1 cellular context compared by ENCODE assay signal in genomic region chr13:30370146-30370545, GRCh38.
TF ChIP-seq lines count a peak whose summit lies in the region.

No MANE protein-coding gene starts in this region.

TF ChIP-seq in H1, 55 proteins besides CTCF, POLR2A, EP300 and RAD21 (continued from another document):
- TF ChIP-seq YY1 (IDR thresholded peaks at IDR 0.05; ENCODE audit: low read depth, low read length) (no peak), CEBPB (IDR thresholded peaks at IDR 0.05; ENCODE audit: low read depth, low read length) (no peak), BRCA1 (IDR thresholded peaks at IDR 0.05; ENCODE audit: low read depth, low read length) (no peak), RNF2 (IDR thresholded peaks at IDR 0.05; ENCODE audit: borderline replicate concordance, low read depth, low read length, missing control alignments, poor library complexity, severe bottlenecking) (no peak)
